8 cellular contexts compared by ENCODE assay signal in the genomic region with DNA sequence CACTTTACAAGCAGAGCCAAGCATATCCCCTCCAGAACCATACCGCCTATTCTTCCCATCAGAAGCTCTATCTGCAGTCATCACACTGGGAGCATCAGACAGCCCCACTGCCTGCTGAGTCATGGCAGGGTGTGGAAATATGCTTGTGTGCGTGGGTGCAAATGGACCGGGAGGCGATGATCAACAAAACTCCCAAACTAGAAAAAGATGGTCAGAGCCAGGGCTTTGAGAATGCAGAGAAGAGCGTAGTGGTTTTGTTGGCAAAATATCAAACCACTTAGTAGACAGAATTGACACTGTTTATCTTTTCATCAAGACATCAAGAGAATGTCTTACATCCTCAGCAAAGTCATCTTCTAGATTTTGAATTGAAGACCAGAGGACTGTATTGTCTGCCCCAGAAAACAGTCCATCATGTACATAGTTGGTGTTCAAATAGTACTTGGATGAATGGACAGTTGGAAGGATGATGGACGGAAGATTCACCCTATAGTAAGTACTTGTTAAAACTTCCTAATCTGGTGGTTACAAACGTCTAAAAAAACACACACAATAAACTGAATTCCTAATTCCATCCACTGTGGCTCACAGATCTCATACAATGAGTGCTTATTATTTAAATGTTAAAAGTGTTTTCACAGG. TPM values are rescaled to one million over a fixed set of nuclear protein-coding genes. Genes with fewer than 3 reads are reported as not detected.
A peak's percentile ranks its signal among the peaks of the same experiment; 100 is the strongest.
DNase-seq lines count a peak whose midpoint lies in the region; ATAC-seq and TF ChIP-seq lines count a peak whose summit lies in the region.

No MANE protein-coding gene starts in this region.

- no peak overlapping the region for H3K9ac ChIP-seq in neural progenitor cell

- no peaks in the 10 kb centered on the region for H3K9me3 Mint-ChIP-seq in neural progenitor cell

- no peaks in the 10 kb centered on the region for H3F3A ChIP-seq in neural progenitor cell (ENCODE audit: low read depth)

- H2AFZ ChIP-seq in neural progenitor cell (replicated peaks) = no peak overlapping the region

- ATAC-seq in GM18519 (IDR thresholded peaks at IDR 0.05; ENCODE audit: low FRiP score, unreplicated experiment) = no peak

- TF ChIP-seq POLR2A in transverse colon (IDR thresholded peaks at IDR 0.05) = no peak

- peaks cover 14% of the 10 kb centered on the region for H3K27me3 Mint-ChIP-seq in neural progenitor cell (ENCODE audit: insufficient read depth, low read depth)

- WGBS in transverse colon (ENCODE audit: low coverage in 1 of 2), 2 donors = 39 to 73% methylated on average over 6 to 7 of the region's 7 CpGs

- TF ChIP-seq CTCF in AG10803 (conservative IDR thresholded peaks at IDR 0.05; ENCODE audit: low read length) (no peak), astrocyte of the spinal cord (IDR thresholded peaks at IDR 0.05; ENCODE audit: low read depth, low read length) (no peak), neural progenitor cell (IDR thresholded peaks at IDR 0.05) (no peak), transverse colon (IDR thresholded peaks at IDR 0.05) (no peak)

- no peak overlapping the region for H3K27ac ChIP-seq in neural progenitor cell
- peak overlapping the region in 1 of 4 donors; percentile 32 for H3K27ac ChIP-seq in transverse colon

- H3K9me3 ChIP-seq in neural progenitor cell (ENCODE audit: low read depth) = no peaks in the 10 kb centered on the region
- H3K9me3 ChIP-seq in transverse colon = no peaks in the 10 kb centered on the region

- no peak overlapping the region for H3K4me3 ChIP-seq in AG10803 (ENCODE audit: low read length)
- no peak overlapping the region for H3K4me3 ChIP-seq in astrocyte of the spinal cord (ENCODE audit: low read depth, low read length)
- no peak overlapping the region for H3K4me3 ChIP-seq in neural progenitor cell
- no peak overlapping the region for H3K4me3 ChIP-seq in transverse colon

- in situ Hi-C loops in astrocyte of the spinal cord (cut with HindIII; ENCODE audit: low sequenced_read_pairs) = no loop called here
- in situ Hi-C loops in transverse colon (cut with MboI; ENCODE audit: low pct_ligation_motif_present in 1 of 4, low pct_unique_long_range_greater_than_20kb in 1 of 4, low sequenced_read_pairs in 3 of 4) = loop anchor here (10.0 to 25.0 kb wide), 6 partner anchors 105 to 215 kb away; no protein-coding TSS in a partner anchor

- peaks cover 23% of the 10 kb centered on the region for H3K4me1 Mint-ChIP-seq in neural progenitor cell

- no peaks in the 10 kb centered on the region for H3K36me3 Mint-ChIP-seq in neural progenitor cell

- H3K79me2 ChIP-seq in neural progenitor cell (ENCODE audit: low read depth) = no peaks in the 10 kb centered on the region

- no peak overlapping the region for H3K4me3 Mint-ChIP-seq in neural progenitor cell

- H3K27me3 ChIP-seq in neural progenitor cell (no peaks in the 10 kb centered on the region), transverse colon (no peaks in the 10 kb centered on the region)

- H4K20me1 ChIP-seq in neural progenitor cell (ENCODE audit: low read depth) = no peaks in the 10 kb centered on the region

- peak overlapping the region; percentile 30 for H3K27ac Mint-ChIP-seq in neural progenitor cell

- H3K36me3 ChIP-seq in neural progenitor cell (no peaks in the 10 kb centered on the region), transverse colon (no peaks in the 10 kb centered on the region)

- intact Hi-C loops in transverse colon (cut with DNase I; ENCODE audit: low total_unique reads) = no loop called here

- H3K4me2 ChIP-seq in neural progenitor cell = no peak overlapping the region

- TF ChIP-seq EP300 in transverse colon (IDR thresholded peaks at IDR 0.05; ENCODE audit: low read depth) = no peak

- DNase-seq in AG10803 (ENCODE audit: low read depth) = peak; percentile 95
- peak; percentile 30 for DNase-seq in MV-4-11 (lab: John Stamatoyannopoulos, UW)
- DNase-seq in astrocyte of the spinal cord (ENCODE audit: low read depth, low spot score) = peak; percentile 78
- no peak for DNase-seq in neural progenitor cell (ENCODE audit: low spot score)
- no peak for DNase-seq in T-helper 1 cell
- no peak for DNase-seq in transverse colon
- DNase-seq in COR-L47 (lab: John Stamatoyannopoulos, UW) = no peak

- peaks cover 3% of the 10 kb centered on the region for H3K4me1 ChIP-seq in neural progenitor cell
- peaks cover 0 to 12% (median 0%) of the 10 kb centered on the region in 4 donors for H3K4me1 ChIP-seq in transverse colon

RNA-seq across cellular contexts. Expression of gene VWF, which starts 54.9 kb away (rescaled TPM):
- total RNA-seq in neural progenitor cell (ENCODE audit: low replicate concordance) (8.0 and 11.3 TPM in 2 replicates), transverse colon (10 to 100 TPM; 31.3 to 71.2 (median 51.5) TPM)

Comparison
In these comparisons a context has a peak if more than half of its experiments do, and no peak if none do; other contexts are left out.
1. DNase-seq: peak in AG10803 (single experiment), MV-4-11 (single experiment) and astrocyte of the spinal cord (single experiment); none in neural progenitor cell (single experiment), T-helper 1 cell (0 of 5), transverse colon (single experiment) and COR-L47 (single experiment).